Comparison of ENCODE assay signal across 19 cellular contexts in the genomic region with DNA sequence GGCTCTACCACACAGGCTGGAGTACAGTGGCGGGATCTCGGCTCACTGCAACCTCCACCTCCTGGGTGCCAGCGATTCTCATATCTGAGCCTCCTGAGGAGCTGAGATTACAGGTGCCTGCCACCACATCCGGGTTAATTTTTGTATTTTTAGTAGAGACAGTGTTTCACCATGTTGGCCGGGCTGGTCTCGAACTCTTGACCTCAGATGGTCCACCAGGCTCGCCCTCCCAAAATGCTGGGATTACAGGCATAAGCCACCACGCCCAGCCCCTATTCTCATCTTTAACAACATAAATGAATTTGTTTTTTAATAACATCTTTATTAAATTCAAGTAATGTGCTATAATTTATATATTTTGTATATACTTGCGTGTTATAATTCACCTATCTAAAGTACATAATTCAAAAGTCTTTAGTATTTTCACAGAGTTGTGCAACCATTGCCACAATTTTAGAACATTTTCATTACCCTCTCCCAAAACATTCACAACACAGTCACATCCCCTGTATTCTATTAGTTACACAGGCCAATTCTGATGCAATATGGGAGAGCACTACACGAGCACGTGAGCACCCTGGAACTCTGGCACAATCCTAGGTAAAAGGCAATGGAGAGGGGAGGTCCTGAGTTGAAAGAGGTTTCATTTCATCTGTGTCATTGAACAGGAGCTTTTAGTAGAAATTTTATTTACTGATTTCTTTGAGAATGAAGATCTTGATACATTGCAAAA.
"Had no signal": no experiment of that assay in that cellular context is flagged by ENCODE, and none has a peak within 500 bp of the region (broad histone marks: within the 10 kb centered on the region; RNA-seq: fewer than 3 reads in every experiment).

No MANE protein-coding gene starts in this region.

- H3K36me3 ChIP-seq: gastrocnemius medialis, tibial nerve, upper lobe of right lung, vagina had no signal

- H3K27ac ChIP-seq: dorsolateral prefrontal cortex, gastrocnemius medialis, parathyroid adenoma, testis, tibial nerve, upper lobe of right lung, vagina had no signal

- H3K4me3 ChIP-seq: dorsolateral prefrontal cortex, gastrocnemius medialis, testis, tibial nerve, upper lobe of right lung, vagina had no signal

- DNase-seq: cortex of kidney; dorsolateral prefrontal cortex; effector CD8-positive, alpha-beta T cell; gastrocnemius medialis; immature natural killer cell; kidney; left cardiac atrium; mesendoderm; naive B cell; stimulated activated CD4-positive, alpha-beta T cell treated with anti-CD3 and anti-CD28 coated beads, Interleukin-2, amount 100 ng/mL, for 24 hours; stimulated activated CD4-positive, alpha-beta T cell treated with anti-CD3 and anti-CD28 coated beads, Interleukin-4, amount 100 ng/mL, for 4 hours; stimulated activated naive B cell treated with anti-CD40 and anti-IgM and Interleukin-4, amounts not matched to agents 10 μg/mL and 1 μg/mL and 100 μg/mL, for 72 hours; stimulated activated naive CD8-positive, alpha-beta T cell treated with anti-CD3 and anti-CD28 coated beads, Interleukin-15, amount 100 ng/mL, for 72 hours; testis; upper lobe of right lung had no signal

- H3K9me3 ChIP-seq: gastrocnemius medialis, testis, upper lobe of right lung, vagina had no signal

- H2AFZ ChIP-seq: parathyroid adenoma had no signal

- H3K9ac ChIP-seq: parathyroid adenoma had no signal

- ATAC-seq: gastrocnemius medialis; sciatic nerve; stimulated activated naive B cell treated with anti-CD40 and anti-IgM and Interleukin-4, amounts not matched to agents 10 μg/mL and 1 μg/mL and 100 μg/mL, for 72 hours; stimulated activated naive CD8-positive, alpha-beta T cell treated with anti-CD3 and anti-CD28 coated beads, Interleukin-15, amount 100 ng/mL, for 72 hours; upper lobe of right lung had no signal

- H3K79me2 ChIP-seq: parathyroid adenoma had no signal

- H3K27me3 ChIP-seq: dorsolateral prefrontal cortex, testis, tibial nerve, upper lobe of right lung, vagina had no signal

- H3K4me1 ChIP-seq: gastrocnemius medialis, parathyroid adenoma, testis, tibial nerve, upper lobe of right lung, vagina had no signal
